In the genomic region with DNA sequence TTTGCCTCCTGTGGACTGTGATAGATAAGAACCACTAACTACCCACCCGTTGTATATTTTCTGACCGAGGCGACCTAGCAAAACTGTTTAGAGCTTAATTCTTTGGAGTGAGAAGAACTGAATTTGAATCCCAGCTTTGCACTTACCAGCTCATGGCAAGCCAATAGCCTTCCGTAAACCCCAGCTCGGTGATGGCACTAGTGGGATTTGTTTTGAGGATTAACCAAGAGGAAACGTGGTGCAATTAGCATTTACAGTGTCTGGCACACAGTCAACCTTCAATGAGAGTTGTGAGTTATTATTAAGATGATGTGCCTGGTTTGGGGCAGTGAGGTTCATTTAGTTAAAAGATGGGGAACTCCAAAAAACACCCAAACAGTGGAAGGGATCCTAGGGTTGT, we compare ENCODE assay signal across 16 cellular contexts.
"Had no signal": no experiment of that assay in that cellular context is flagged by ENCODE, and none has a peak within 500 bp of the region (broad histone marks: within the 10 kb centered on the region; RNA-seq: fewer than 3 reads in every experiment).

No MANE protein-coding gene starts in this region.

- ATAC-seq: left lung; stimulated activated effector memory CD8-positive, alpha-beta T cell treated with anti-CD3 and anti-CD28 coated beads, Interleukin-12 subunit alpha, Interleukin-12 subunit beta, amount 100 ng/mL, for 72 hours had no signal

- H3K9me3 ChIP-seq: breast epithelium, left lung, ovary, sigmoid colon, thoracic aorta had no signal

- DNase-seq: activated CD4-positive, alpha-beta T cell treated with anti-CD3 and anti-CD28 coated beads for 1 hour; activated CD4-positive, alpha-beta T cell treated with anti-CD3 and anti-CD28 coated beads, Interleukin-2, amount 50 U/mL, for 4 hours; activated naive CD4-positive, alpha-beta T cell; activated naive CD8-positive, alpha-beta T cell treated with anti-CD3 and anti-CD28 coated beads, Interleukin-2, amount 10 ng/mL, durations not matched to agents 7 days and 5 days; activated T-cell treated with anti-CD3 and anti-CD28 coated beads for 4 hours; anterior cingulate cortex; dermis blood vessel endothelial cell; erythroblast; left lung; ovary; sigmoid colon; T-helper 1 cell; T1000 had no signal

- H3K4me3 ChIP-seq: breast epithelium, left lung, ovary, sigmoid colon, thoracic aorta had no signal

- H3K27ac ChIP-seq: breast epithelium, left lung, ovary, sigmoid colon, thoracic aorta had no signal

- H3K36me3 ChIP-seq: breast epithelium, left lung, ovary, sigmoid colon, thoracic aorta had no signal

- H3K27me3 ChIP-seq: breast epithelium, ovary had no signal

- H3K4me1 ChIP-seq: breast epithelium, left lung, sigmoid colon had no signal
